1 cellular context compared by ENCODE assay signal in genomic region chr11:13837286-13837685, GRCh38.
A peak's percentile ranks its signal among the peaks of the same experiment; 100 is the strongest.
TF ChIP-seq lines count a peak whose summit lies in the region.

No MANE protein-coding gene starts in this region.

TF ChIP-seq in HCT116, 20 proteins besides CTCF, POLR2A, EP300 and RAD21 (continued from another document):
- TF ChIP-seq ZBTB33 (IDR thresholded peaks at IDR 0.05; ENCODE audit: extremely low read depth, insufficient replicate concordance, low read length) = no peak
- no peak for TF ChIP-seq EGR1 (IDR thresholded peaks at IDR 0.05; ENCODE audit: low read depth)
- peak; percentile 34 for TF ChIP-seq TCF7L2 (IDR thresholded peaks at IDR 0.05; ENCODE audit: borderline replicate concordance, extremely low read depth, insufficient read depth, insufficient read length)
- peak; percentile 76 for TF ChIP-seq SRF (IDR thresholded peaks at IDR 0.05; ENCODE audit: low read depth)
- TF ChIP-seq MAX (IDR thresholded peaks at IDR 0.05) = peak; percentile 27; the same call in 1 of the 2 replicates
- TF ChIP-seq EZH2 (IDR thresholded peaks at IDR 0.05) = no peak
- no peak for TF ChIP-seq ATF3 (IDR thresholded peaks at IDR 0.05)
- TF ChIP-seq SIN3A (IDR thresholded peaks at IDR 0.05; ENCODE audit: low read depth) = peak; percentile 68
- TF ChIP-seq REST (IDR thresholded peaks at IDR 0.05; ENCODE audit: low read depth) = no peak
- no peak for TF ChIP-seq ZNF274 (IDR thresholded peaks at IDR 0.05; ENCODE audit: low read depth, low read length)
- peak; percentile 59 for TF ChIP-seq POLR2AphosphoS5 (IDR thresholded peaks at IDR 0.05; ENCODE audit: low read depth, low read length)
- TF ChIP-seq CBX3 (IDR thresholded peaks at IDR 0.05; ENCODE audit: low read depth) = peak; percentile 75
- TF ChIP-seq JUND (IDR thresholded peaks at IDR 0.05) = peak; percentile 94
TF ChIP-seq in HCT116: peak in this region for 10.
